Comparison of ENCODE assay signal across 20 cellular contexts in genomic region chrX:47632664-47633063, GRCh38. TPM values are rescaled to one million over a fixed set of nuclear protein-coding genes. Genes with fewer than 3 reads are reported as not detected.
DNase-seq lines count a peak whose midpoint lies in the region; ATAC-seq, FAIRE-seq and TF ChIP-seq lines count a peak whose summit lies in the region.
"Had no signal": no experiment of that assay in that cellular context is flagged by ENCODE, and none has a peak within 500 bp of the region (broad histone marks: within the 10 kb centered on the region; RNA-seq: fewer than 3 reads in every experiment).

No MANE protein-coding gene starts in this region.

- no peak for TF ChIP-seq POLR2A in GM12878 (IDR thresholded peaks at IDR 0.05; ENCODE audit: low read depth, low read length)

- H3K79me2 ChIP-seq in GM12878 (ENCODE audit: control insufficient read depth, insufficient read depth, low read length), result no peaks in the 10 kb centered on the region

- peaks cover 0 to 4% of the 10 kb centered on the region in 2 experiments; a peak in 3 of 4 replicates for H3K36me3 ChIP-seq in GM12878 (ENCODE audit: control insufficient read depth in 2 of 2, insufficient read depth in 2 of 2, low read length in 1 of 2)

- no peak overlapping the region for H3K9ac ChIP-seq in GM12878 (ENCODE audit: control insufficient read depth, insufficient read depth, low read length)

- H3K4me1 ChIP-seq in GM12878 (ENCODE audit: control insufficient read depth, insufficient read depth, low read length), result peaks cover 33% of the 10 kb centered on the region

- H3K27ac ChIP-seq in GM12878 (ENCODE audit: control insufficient read depth, insufficient read depth), result peak overlapping the region; percentile 87
- H3K27ac ChIP-seq: SK-N-MC had no signal

- POLR2A ChIA-PET in GM12878 (lab: Charles Lee), result interaction anchor here (0.6 kb wide), 1 partner anchor 17 kb away, joined by 4 read pairs; the partner anchor contains the start of gene ELK1

- no peak for TF ChIP-seq CTCF in GM12878 (IDR thresholded peaks at IDR 0.05 in 2 of 3, conservative IDR thresholded peaks at IDR 0.05 in 1 of 3; ENCODE audit: control insufficient read depth in 2 of 3, extremely low read depth in 1 of 3, insufficient read depth in 1 of 3, low read depth in 3 of 3, low read length in 3 of 3)

- RAD21 ChIA-PET in GM12878 (lab: Charles Lee; ENCODE audit: unreplicated experiment), result no interaction called here

- ATAC-seq in GM12878 (no peak), HG02973 (IDR thresholded peaks at IDR 0.05; ENCODE audit: unreplicated experiment) (no peak)
- ATAC-seq: HCT116 had no signal

- H3K4me3 Mint-ChIP-seq in activated naive CD4-positive, alpha-beta T cell treated with anti-CD3 and anti-CD28 coated beads, Interleukin-2, amount 10 ng/mL, durations not matched to agents 7 days and 5 days, result no peak overlapping the region

- CTCF ChIA-PET in activated naive CD4-positive, alpha-beta T cell treated with anti-CD3 and anti-CD28 coated beads, Interleukin-2, amount 10 ng/mL, durations not matched to agents 7 days and 5 days (lab: Charles Lee), result no interaction called here
- CTCF ChIA-PET in GM12878 (lab: Yijun Ruan, JAX), result no interaction called here

- H3K27me3 ChIP-seq in GM12878 (replicated peaks in 1 of 2; ENCODE audit: control insufficient read depth in 2 of 2, insufficient read depth in 2 of 2, low read length in 1 of 2), result no peaks in the 10 kb centered on the region

- H3K9me3 ChIP-seq in GM12878 (replicated peaks; ENCODE audit: control insufficient read depth, insufficient read depth, low read length), result no peaks in the 10 kb centered on the region

- H3K4me1 Mint-ChIP-seq in activated naive CD4-positive, alpha-beta T cell treated with anti-CD3 and anti-CD28 coated beads, Interleukin-2, amount 10 ng/mL, durations not matched to agents 7 days and 5 days, result peaks cover 36% of the 10 kb centered on the region

- H3K9me3 Mint-ChIP-seq in activated naive CD4-positive, alpha-beta T cell treated with anti-CD3 and anti-CD28 coated beads, Interleukin-2, amount 10 ng/mL, durations not matched to agents 7 days and 5 days, result no peaks in the 10 kb centered on the region

- H3K36me3 Mint-ChIP-seq in activated naive CD4-positive, alpha-beta T cell treated with anti-CD3 and anti-CD28 coated beads, Interleukin-2, amount 10 ng/mL, durations not matched to agents 7 days and 5 days, result peaks cover 17% of the 10 kb centered on the region

- WGBS in GM12878 (ENCODE audit: insufficient coverage, insufficient replicate concordance, low lambda C conversion rate, missing lambda C conversion rate), result 20% methylated on average over 4 of the region's 4 CpGs

- FAIRE-seq in GM12878 (lab: Jason Lieb, UNC), result no peak
- FAIRE-seq: A204.1 had no signal

- 0 out of 4 replicates have a peak, but pooled peaks of 1 of the 2 experiments have one; percentile 17 for TF ChIP-seq EP300 in GM12878 (IDR thresholded peaks at IDR 0.05; ENCODE audit: borderline replicate concordance in 1 of 2, control insufficient read depth in 1 of 2, low read depth in 2 of 2, low read length in 2 of 2)

- H3K4me3 ChIP-seq in GM12878, result no peak overlapping the region
- H3K4me3 ChIP-seq: SK-N-MC had no signal

- SMC1A ChIA-PET in GM12878 (lab: Charles Lee; ENCODE audit: uncharacterized antibody, unreplicated experiment), result no interaction called here

- TF ChIP-seq RAD21 in GM12878 (IDR thresholded peaks at IDR 0.05; ENCODE audit: insufficient read depth, low read depth, low read length), result no peak

- in situ Hi-C loops in GM12878 (cut with MboI), result no loop called here

- no peaks in the 10 kb centered on the region for H4K20me1 ChIP-seq in GM12878 (ENCODE audit: control insufficient read depth, insufficient read depth)

- no peak overlapping the region for H2AFZ ChIP-seq in GM12878 (ENCODE audit: control insufficient read depth, low read depth, low read length)

- H3K27me3 Mint-ChIP-seq in activated naive CD4-positive, alpha-beta T cell treated with anti-CD3 and anti-CD28 coated beads, Interleukin-2, amount 10 ng/mL, durations not matched to agents 7 days and 5 days, result no peaks in the 10 kb centered on the region

- DNase-seq in activated naive CD4-positive, alpha-beta T cell treated with anti-CD3 and anti-CD28 coated beads, Interleukin-2, amount 10 ng/mL, durations not matched to agents 7 days and 5 days, result no peak
- DNase-seq in activated naive CD4-positive, alpha-beta T cell (lab: John Stamatoyannopoulos, UW), result no peak
- DNase-seq in SKM-1 treated with dmso at 0.1 percent for 144 hours (lab: John Stamatoyannopoulos, UW; ENCODE audit: unreplicated experiment) (peak; percentile 15), GM12878 (ENCODE audit: low read depth, low spot score) (no peak), NCI-H226 (no peak), DMS114 treated with DMSO at 0.1 percent for 48 hours (lab: John Stamatoyannopoulos, UW; ENCODE audit: unreplicated experiment) (no peak), OCI-M2 (lab: John Stamatoyannopoulos, UW; ENCODE audit: unreplicated experiment) (no peak)
- DNase-seq: DND-41, GOT3, NCI-H1105, NCI-H1694 treated with DMSO at 0.1 percent for 48 hours, NCI-H2107, NCI-H510A treated with DMSO at 0.1 percent for 48 hours, NCI-H774, OCI-M1, SHP77 had no signal

- BruUV-seq in GM12878 (replicated peaks; lab: Mats Ljungman, UMichigan), result no TSS peak

- H3K27ac Mint-ChIP-seq in activated naive CD4-positive, alpha-beta T cell treated with anti-CD3 and anti-CD28 coated beads, Interleukin-2, amount 10 ng/mL, durations not matched to agents 7 days and 5 days, result peak overlapping the region; percentile 39

- intact Hi-C loops in GM12878 (cut with micrococcal nuclease; ENCODE audit: unreplicated experiment), result loop anchor here (10.0 kb wide), 1 partner anchor 148 kb away; the partner anchor contains the start of gene ZNF41

- no peak overlapping the region for H3K4me2 ChIP-seq in GM12878 (ENCODE audit: control insufficient read depth, insufficient read depth)

RNA-seq across cellular contexts. Expression of gene CFP, which starts 2.9 kb away (rescaled TPM):
- total RNA-seq in GM12878 (2013; cell fraction: nucleolus; rRNA removed), result 13.9 and 14.4 TPM in 2 replicates
- total RNA-seq in GM12878 (2014; rRNA removed), result 8.3 and 10.1 TPM in 2 replicates
- 3.5 and 3.7 TPM in 2 replicates for total RNA-seq in GM12878 (2014; rRNA removed; fragmentation: Illumina TruSeq; extraction: Trizol)
- total RNA-seq in GM12878 (2021), result 4.9 and 7.2 TPM in 2 replicates
- 13.4 TPM for polyA plus RNA-seq in GM12878 (2011; ENCODE audit: low read depth)
- 0.42 and 1.1 TPM in 2 replicates for polyA plus RNA-seq in GM12878 (2011; rRNA removed)
- 1.2 and 1.9 TPM in 2 replicates for polyA plus RNA-seq in GM12878 (2011; cell fraction: cytosol; rRNA removed)
- polyA plus RNA-seq in GM12878 (2011; cell fraction: nucleus; rRNA removed), result 3.3 and 4.9 TPM in 2 replicates
- polyA plus RNA-seq in GM12878 (2012), result 14.6 and 21.8 TPM in 2 replicates
- polyA plus RNA-seq in GM12878 (2014; fragmentation: Illumina TruSeq; extraction: Trizol), result 0.36 and 2.4 TPM in 2 replicates
- 1 to 10 TPM in 1 of 2 experiments, under 1 TPM in 1; 0.72 to 2.8 TPM for polyA plus RNA-seq in GM12878 (2014; fragmentation: Nextera tagmentation; extraction: Ambion mirVana)
- polyA plus RNA-seq in GM12878 (2014; rRNA removed), result 6.5 and 8.7 TPM in 2 replicates
- polyA plus RNA-seq in GM12878 (2016; fragmentation: Nextera tagmentation; extraction: Ambion mirVana), result 1 to 10 TPM; 1.9 to 2.9 TPM
- polyA minus RNA-seq in GM12878 (2011; rRNA and poly(A)+ RNA removed), result 1.1 and 1.5 TPM in 2 replicates
- 0.31 and 1.5 TPM in 2 replicates for polyA minus RNA-seq in GM12878 (2011; cell fraction: cytosol; rRNA and poly(A)+ RNA removed)
- polyA minus RNA-seq in GM12878 (2011; cell fraction: nucleus; rRNA and poly(A)+ RNA removed), result 0.97 and 2.2 TPM in 2 replicates

RNA-seq across cellular contexts. Expression of gene SYN1, which starts 13.0 kb away (rescaled TPM):
- 0.31 and 2.1 TPM in 2 replicates for total RNA-seq in GM12878 (2013; cell fraction: nucleolus; rRNA removed)
- 0.05 and 0.11 TPM in 2 replicates for total RNA-seq in GM12878 (2014; rRNA removed)
- total RNA-seq in GM12878 (2014; rRNA removed; fragmentation: Illumina TruSeq; extraction: Trizol), result not detected in 2 replicates
- total RNA-seq in GM12878 (2021), result 0.21 and 0.43 TPM in 2 replicates
- 1.6 TPM for polyA plus RNA-seq in GM12878 (2011; ENCODE audit: low read depth)
- 0.27 and 0.30 TPM in 2 replicates for polyA plus RNA-seq in GM12878 (2011; rRNA removed)
- 0.18 and 0.43 TPM in 2 replicates for polyA plus RNA-seq in GM12878 (2011; cell fraction: cytosol; rRNA removed)
- polyA plus RNA-seq in GM12878 (2011; cell fraction: nucleus; rRNA removed), result 0.13 and 0.19 TPM in 2 replicates
- 1.2 and 1.3 TPM in 2 replicates for polyA plus RNA-seq in GM12878 (2012)
- 0.16 and 1.5 TPM in 2 replicates for polyA plus RNA-seq in GM12878 (2014; fragmentation: Illumina TruSeq; extraction: Trizol)
- under 1 TPM in 1 of 2 experiments, not detected in 1; 0.09 TPM for polyA plus RNA-seq in GM12878 (2014; fragmentation: Nextera tagmentation; extraction: Ambion mirVana)
- not detected in 2 replicates for polyA plus RNA-seq in GM12878 (2014; rRNA removed)
- under 1 TPM; 0.09 to 0.57 TPM for polyA plus RNA-seq in GM12878 (2016; fragmentation: Nextera tagmentation; extraction: Ambion mirVana)
- polyA minus RNA-seq in GM12878 (2011; rRNA and poly(A)+ RNA removed), result 0.37 and 0.57 TPM in 2 replicates
- polyA minus RNA-seq in GM12878 (2011; cell fraction: cytosol; rRNA and poly(A)+ RNA removed), result not detected in 2 replicates
- 0.12 and 0.29 TPM in 2 replicates for polyA minus RNA-seq in GM12878 (2011; cell fraction: nucleus; rRNA and poly(A)+ RNA removed)

RNA-seq across cellular contexts. Expression of gene ELK1, which starts 17.7 kb away (rescaled TPM):
- total RNA-seq in GM12878 (2013; cell fraction: nucleolus; rRNA removed), result 24.1 and 25.5 TPM in 2 replicates
- total RNA-seq in GM12878 (2014; rRNA removed), result 34.2 and 35.8 TPM in 2 replicates
- total RNA-seq in GM12878 (2014; rRNA removed; fragmentation: Illumina TruSeq; extraction: Trizol), result 18.1 and 19.9 TPM in 2 replicates
- total RNA-seq in GM12878 (2021), result 53.2 and 55.5 TPM in 2 replicates
- 16.5 TPM for polyA plus RNA-seq in GM12878 (2011; ENCODE audit: low read depth)
- polyA plus RNA-seq in GM12878 (2011; rRNA removed), result 20.2 and 30.0 TPM in 2 replicates
- 39.3 and 42.8 TPM in 2 replicates for polyA plus RNA-seq in GM12878 (2011; cell fraction: cytosol; rRNA removed)
- polyA plus RNA-seq in GM12878 (2011; cell fraction: nucleus; rRNA removed), result 40.3 and 45.6 TPM in 2 replicates
- polyA plus RNA-seq in GM12878 (2012), result 44.5 and 50.1 TPM in 2 replicates
- polyA plus RNA-seq in GM12878 (2014; fragmentation: Illumina TruSeq; extraction: Trizol), result 24.6 and 36.1 TPM in 2 replicates
- 1 to 10 TPM; 4.1 to 6.3 TPM for polyA plus RNA-seq in GM12878 (2014; fragmentation: Nextera tagmentation; extraction: Ambion mirVana)
- polyA plus RNA-seq in GM12878 (2014; rRNA removed), result 29.8 and 31.1 TPM in 2 replicates
- 10 to 100 TPM; 49.7 to 52.3 TPM for polyA plus RNA-seq in GM12878 (2016; fragmentation: Nextera tagmentation; extraction: Ambion mirVana)
- 21.6 and 29.1 TPM in 2 replicates for polyA minus RNA-seq in GM12878 (2011; rRNA and poly(A)+ RNA removed)
- polyA minus RNA-seq in GM12878 (2011; cell fraction: cytosol; rRNA and poly(A)+ RNA removed), result 17.2 and 20.5 TPM in 2 replicates
- 10.4 and 16.8 TPM in 2 replicates for polyA minus RNA-seq in GM12878 (2011; cell fraction: nucleus; rRNA and poly(A)+ RNA removed)

RNA-seq across cellular contexts. Expression of gene UXT, which starts 26.3 kb away (rescaled TPM):
- total RNA-seq in GM12878 (2013; cell fraction: nucleolus; rRNA removed), result 41.1 and 41.9 TPM in 2 replicates
- total RNA-seq in GM12878 (2014; rRNA removed) (193 and 198 TPM in 2 replicates), GM12878 (2014; rRNA removed; fragmentation: Illumina TruSeq; extraction: Trizol) (151 and 170 TPM in 2 replicates), GM12878 (2021) (129 and 147 TPM in 2 replicates)
- 584 TPM for polyA plus RNA-seq in GM12878 (2011; ENCODE audit: low read depth)
- polyA plus RNA-seq in GM12878 (2011; rRNA removed) (173 and 243 TPM in 2 replicates), GM12878 (2014; fragmentation: Illumina TruSeq; extraction: Trizol) (208 and 233 TPM in 2 replicates), GM12878 (2014; fragmentation: Nextera tagmentation; extraction: Ambion mirVana) (100 to 1,000 TPM; 105 to 204 TPM), GM12878 (2014; rRNA removed) (211 and 224 TPM in 2 replicates), GM12878 (2016; fragmentation: Nextera tagmentation; extraction: Ambion mirVana) (100 to 1,000 TPM; 229 to 245 TPM)
- 172 and 178 TPM in 2 replicates for polyA plus RNA-seq in GM12878 (2011; cell fraction: cytosol; rRNA removed)
- 72.5 and 117 TPM in 2 replicates for polyA plus RNA-seq in GM12878 (2011; cell fraction: nucleus; rRNA removed)
- polyA plus RNA-seq in GM12878 (2012), result 267 and 272 TPM in 2 replicates
- polyA minus RNA-seq in GM12878 (2011; rRNA and poly(A)+ RNA removed), result 61.1 and 63.5 TPM in 2 replicates
- polyA minus RNA-seq in GM12878 (2011; cell fraction: cytosol; rRNA and poly(A)+ RNA removed), result 22.7 and 22.9 TPM in 2 replicates
- polyA minus RNA-seq in GM12878 (2011; cell fraction: nucleus; rRNA and poly(A)+ RNA removed), result 32.8 and 39.2 TPM in 2 replicates

RNA-seq across cellular contexts. Expression of gene TIMP1, which starts 50.4 kb away (rescaled TPM):
- 42.1 and 42.8 TPM in 2 replicates for total RNA-seq in GM12878 (2013; cell fraction: nucleolus; rRNA removed)
- total RNA-seq in GM12878 (2014; rRNA removed), result 128 and 139 TPM in 2 replicates
- total RNA-seq in GM12878 (2014; rRNA removed; fragmentation: Illumina TruSeq; extraction: Trizol), result 106 and 111 TPM in 2 replicates
- total RNA-seq in GM12878 (2021), result 130 and 134 TPM in 2 replicates
- 178 TPM for polyA plus RNA-seq in GM12878 (2011; ENCODE audit: low read depth)
- polyA plus RNA-seq in GM12878 (2011; rRNA removed), result 47.1 and 106 TPM in 2 replicates
- 213 and 236 TPM in 2 replicates for polyA plus RNA-seq in GM12878 (2011; cell fraction: cytosol; rRNA removed)
- polyA plus RNA-seq in GM12878 (2011; cell fraction: nucleus; rRNA removed), result 50.7 and 72.3 TPM in 2 replicates
- 117 and 122 TPM in 2 replicates for polyA plus RNA-seq in GM12878 (2012)
- 39.3 and 103 TPM in 2 replicates for polyA plus RNA-seq in GM12878 (2014; fragmentation: Illumina TruSeq; extraction: Trizol)
- polyA plus RNA-seq in GM12878 (2014; fragmentation: Nextera tagmentation; extraction: Ambion mirVana), result 100 to 1,000 TPM; 312 to 341 TPM
- polyA plus RNA-seq in GM12878 (2014; rRNA removed), result 101 and 126 TPM in 2 replicates
- polyA plus RNA-seq in GM12878 (2016; fragmentation: Nextera tagmentation; extraction: Ambion mirVana), result 100 to 1,000 TPM; 160 to 192 TPM
- 213 and 336 TPM in 2 replicates for polyA minus RNA-seq in GM12878 (2011; rRNA and poly(A)+ RNA removed)
- 111 and 121 TPM in 2 replicates for polyA minus RNA-seq in GM12878 (2011; cell fraction: cytosol; rRNA and poly(A)+ RNA removed)
- 20.8 and 27.8 TPM in 2 replicates for polyA minus RNA-seq in GM12878 (2011; cell fraction: nucleus; rRNA and poly(A)+ RNA removed)
